In genomic region chr10:109280837-109281236, GRCh38 we compare ENCODE assay signal across 34 cellular contexts.
"Had no signal": no experiment of that assay in that cellular context is flagged by ENCODE, and none has a peak within 500 bp of the region (broad histone marks: within the 10 kb centered on the region; RNA-seq: fewer than 3 reads in every experiment).

No MANE protein-coding gene starts in this region.

- H3K27me3 ChIP-seq: MG63 had no signal

- H3K36me3 ChIP-seq: MG63 had no signal

- H3K9me3 ChIP-seq: MG63 had no signal

- DNase-seq: Karpas-422, Kasumi-1, MG63, MM.1S, MV-4-11, NCI-H1048, NCI-H1092, NCI-H1092 treated with DMSO at 0.1 percent for 48 hours, NCI-H1105, NCI-H1105 treated with DMSO at 0.1 percent for 48 hours, NCI-H1417, NCI-H1417 treated with DMSO at 0.1 percent for 48 hours, NCI-H1436, NCI-H1436 treated with DMSO at 0.1 percent for 48 hours, NCI-H146, NCI-H1694, NCI-H1694 treated with DMSO at 0.1 percent for 48 hours, NCI-H187, NCI-H187 treated with DMSO at 0.1 percent for 48 hours, NCI-H1930, NCI-H2029, NCI-H2029 treated with DMSO at 0.1 percent for 48 hours, NCI-H2081, NCI-H2081 treated with DMSO at 0.1 percent for 48 hours, NCI-H2107, NCI-H2171, NCI-H2171 treated with DMSO at 0.1 percent for 48 hours, NCI-H2227 treated with DMSO at 0.1 percent for 48 hours, NCI-H226, NCI-H345, NCI-H446, NCI-H446 treated with DMSO at 0.1 percent for 48 hours, NCI-H510A, NCI-H510A treated with DMSO at 0.1 percent for 48 hours had no signal

- H3K4me3 ChIP-seq: MG63 had no signal
